ENCODE assay signal across 31 cellular contexts in genomic region chr2:241047253-241048010, GRCh38.
"Had no signal": no experiment of that assay in that cellular context is flagged by ENCODE, and none has a peak within 500 bp of the region (broad histone marks: within the 10 kb centered on the region; RNA-seq: fewer than 3 reads in every experiment).

No MANE protein-coding gene starts in this region.

- H3K9me3 Mint-ChIP-seq: activated CD4-positive, alpha-beta T cell treated with anti-CD3 and anti-CD28 coated beads, Interleukin-2, amount 10 ng/mL, durations not matched to agents 24 days and 14 days; activated naive CD4-positive, alpha-beta T cell treated with anti-CD3 and anti-CD28 coated beads for 36 hours; activated T-helper 17 cell treated with anti-CD3 and anti-CD28 coated beads, Interleukin-2, amount 50 U/mL, for 72 hours had no signal

- ATAC-seq: activated T-helper 17 cell treated with anti-CD3 and anti-CD28 coated beads, Interleukin-2, amount 50 U/mL, for 72 hours; Panc1; Right ventricle myocardium inferior; T-cell had no signal

- H3K27me3 ChIP-seq: cardiac muscle cell had no signal

- H3K36me3 ChIP-seq: cardiac muscle cell had no signal

- H3K27ac ChIP-seq: cardiac muscle cell had no signal

- H3K4me3 Mint-ChIP-seq: activated B cell treated with CpG ODN at 0.5 μM for 24 hours; activated CD4-positive, alpha-beta T cell treated with anti-CD3 and anti-CD28 coated beads, Interleukin-2, amount 10 ng/mL, durations not matched to agents 24 days and 14 days; activated naive CD4-positive, alpha-beta T cell treated with anti-CD3 and anti-CD28 coated beads for 36 hours; activated naive CD8-positive, alpha-beta T cell; activated T-helper 17 cell treated with anti-CD3 and anti-CD28 coated beads, Interleukin-2, amount 50 U/mL, for 72 hours; brain; T-cell had no signal

- H3K4me1 Mint-ChIP-seq: activated CD4-positive, alpha-beta T cell treated with anti-CD3 and anti-CD28 coated beads, Interleukin-2, amount 10 ng/mL, durations not matched to agents 24 days and 14 days; activated T-helper 17 cell treated with anti-CD3 and anti-CD28 coated beads, Interleukin-2, amount 50 U/mL, for 72 hours; brain had no signal

- DNase-seq: activated B cell treated with CpG ODN at 0.5 μM for 24 hours; activated CD4-positive, alpha-beta T cell treated with anti-CD3 and anti-CD28 coated beads for 1 hour; activated CD4-positive, alpha-beta T cell treated with anti-CD3 and anti-CD28 coated beads, Interleukin-2, amount 10 ng/mL, durations not matched to agents 24 days and 14 days; activated CD4-positive, alpha-beta T cell treated with anti-CD3 and anti-CD28 coated beads, Interleukin-2, amount 50 U/mL, for 48 hours; activated gamma-delta T cell; activated naive CD4-positive, alpha-beta T cell treated with anti-CD3 and anti-CD28 coated beads for 36 hours; activated T-cell treated with anti-CD3 and anti-CD28 coated beads for 4 hours; activated T-cell treated with anti-CD3 and anti-CD28 coated beads, Interleukin-2, amount 50 U/mL, for 48 hours; amygdala; KG1; NCI-H1092; NCI-H1417 treated with DMSO at 0.1 percent for 48 hours; NCI-H1694; NCI-H2029; NCI-H2107; NCI-H2171 treated with DMSO at 0.1 percent for 48 hours; NCI-H226; NCI-H510A; NCI-H526 treated with DMSO at 0.1 percent for 48 hours; NCI-H82; RPMI8226; T-helper 2 cell; T1000 had no signal

- H3K4me3 ChIP-seq: cardiac muscle cell had no signal

- H3K27me3 Mint-ChIP-seq: activated B cell treated with CpG ODN at 0.5 μM for 24 hours; activated naive CD8-positive, alpha-beta T cell; activated T-helper 17 cell treated with anti-CD3 and anti-CD28 coated beads, Interleukin-2, amount 50 U/mL, for 72 hours; IgD-negative memory B cell; T-cell had no signal

- H3K27ac Mint-ChIP-seq: activated B cell treated with CpG ODN at 0.5 μM for 24 hours; activated CD4-positive, alpha-beta T cell treated with anti-CD3 and anti-CD28 coated beads, Interleukin-2, amount 10 ng/mL, durations not matched to agents 24 days and 14 days; activated naive CD4-positive, alpha-beta T cell treated with anti-CD3 and anti-CD28 coated beads for 36 hours; activated naive CD8-positive, alpha-beta T cell; activated T-helper 17 cell treated with anti-CD3 and anti-CD28 coated beads, Interleukin-2, amount 50 U/mL, for 72 hours; brain; T-cell had no signal
